Comparison of ENCODE assay signal across 8 cellular contexts in the genomic region with DNA sequence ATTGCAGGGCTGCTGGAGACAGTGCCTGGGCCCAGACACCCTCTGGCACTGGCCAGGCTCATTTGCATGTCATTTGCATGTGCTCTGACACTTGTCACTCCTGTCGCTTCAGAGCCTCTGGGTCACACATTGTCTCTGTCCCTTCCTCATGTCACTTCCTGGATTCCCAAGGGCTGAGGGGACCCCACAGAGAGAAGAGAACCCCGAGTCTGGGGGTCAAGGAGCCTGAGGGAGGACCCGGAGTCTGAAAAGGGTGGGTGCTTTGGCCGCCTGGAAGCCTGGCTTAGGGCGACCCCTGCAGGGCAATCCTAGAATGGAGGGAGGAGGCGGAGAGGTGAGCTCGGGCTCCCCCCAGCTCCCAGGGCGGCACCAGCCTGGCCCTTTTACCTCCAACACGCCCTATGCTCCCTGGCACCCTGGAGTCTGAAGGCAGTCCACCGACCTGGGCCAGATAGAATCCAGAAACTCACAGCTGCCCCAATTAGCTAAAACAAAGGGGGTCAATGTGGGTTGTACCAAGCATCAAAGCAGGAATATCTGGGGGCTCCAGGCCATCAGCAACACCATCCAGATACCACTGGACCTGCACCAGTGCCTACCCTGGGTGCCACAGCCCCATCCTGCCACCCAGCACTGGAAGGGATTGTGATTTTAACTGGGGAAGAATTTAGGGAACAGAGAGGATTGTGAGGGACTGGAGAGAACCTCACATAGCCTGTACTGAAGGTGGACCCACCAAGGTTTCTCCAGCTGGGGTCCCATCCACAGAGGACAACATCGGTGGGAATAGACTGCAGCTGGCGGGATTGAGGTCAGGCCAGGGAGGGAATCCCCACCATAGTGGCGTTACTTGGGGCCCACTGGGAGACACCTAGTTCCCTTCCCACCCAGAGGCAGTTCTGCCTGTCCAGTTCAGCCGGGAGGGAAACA. TPM values are rescaled to one million over a fixed set of nuclear protein-coding genes. Genes with fewer than 3 reads are reported as not detected.
A peak's percentile ranks its signal among the peaks of the same experiment; 100 is the strongest.
DNase-seq lines count a peak whose midpoint lies in the region; ATAC-seq and TF ChIP-seq lines count a peak whose summit lies in the region.

No MANE protein-coding gene starts in this region.

- H3K4me3 ChIP-seq in lung, result no peak overlapping the region

- TF ChIP-seq CTCF in LNCAP (IDR thresholded peaks at IDR 0.05) (peak; percentile 88), lung (IDR thresholded peaks at IDR 0.05; ENCODE audit: control extremely low read depth, extremely low read depth) (peak; percentile 37)

- H3K27ac ChIP-seq in lung (ENCODE audit: low read depth in 1 of 2, low read length in 1 of 2), result no peak overlapping the region

- 36% methylated on average over 14 of the region's 14 CpGs for WGBS in lung, 2 donors

- H3K4me1 ChIP-seq in lung (ENCODE audit: control insufficient read depth in 2 of 2, insufficient read depth in 2 of 2, low read length in 2 of 2), result peaks cover 3 to 9% of the 10 kb centered on the region in 2 donors

- H3K9me3 ChIP-seq in lung (ENCODE audit: control insufficient read depth in 2 of 2, insufficient read depth in 1 of 2, low read length in 1 of 2), result no peaks in the 10 kb centered on the region

- ATAC-seq in GM19455 (IDR thresholded peaks at IDR 0.05; ENCODE audit: unreplicated experiment) (peak; percentile 59), lung (ENCODE audit: insufficient read depth, low FRiP score) (peak; percentile 31)
- ATAC-seq in activated CD4-positive, CD25-positive, alpha-beta regulatory T cell treated with anti-CD3 and anti-CD28 coated beads, Interleukin-2, amount 50 U/mL, for 24 hours, result peak; percentile 27 to 34
- peak; percentile 73 for ATAC-seq in central memory CD8-positive, alpha-beta T cell (replicated peaks; ENCODE audit: extremely low read depth, poor library complexity, severe bottlenecking)

- no peaks in the 10 kb centered on the region for H3K27me3 ChIP-seq in lung (ENCODE audit: control insufficient read depth, insufficient read depth)

- H3K36me3 ChIP-seq in lung (ENCODE audit: control insufficient read depth in 2 of 2, insufficient read depth in 2 of 2, low read length in 2 of 2), result no peaks in the 10 kb centered on the region

- H3K9me3 Mint-ChIP-seq in central memory CD8-positive, alpha-beta T cell, result no peaks in the 10 kb centered on the region

- no peak overlapping the region for H3K4me3 Mint-ChIP-seq in central memory CD8-positive, alpha-beta T cell

- peaks cover 24% of the 10 kb centered on the region for H3K4me1 Mint-ChIP-seq in central memory CD8-positive, alpha-beta T cell

- peaks cover 2% of the 10 kb centered on the region for H3K36me3 Mint-ChIP-seq in central memory CD8-positive, alpha-beta T cell (ENCODE audit: insufficient read depth)

- H3K27me3 Mint-ChIP-seq in central memory CD8-positive, alpha-beta T cell, result no peaks in the 10 kb centered on the region

- peak; percentile 64 for DNase-seq in COLO829 (ENCODE audit: low spot score)
- peak; percentile 70 to 77 for DNase-seq in central memory CD8-positive, alpha-beta T cell (ENCODE audit: low spot score in 2 of 2)
- peak; percentile 69 for DNase-seq in lung (ENCODE audit: low spot score)
- peak; percentile 52 to 58 for DNase-seq in stimulated activated CD8-positive, alpha-beta memory T cell treated with anti-CD3 and anti-CD28 coated beads, Interleukin-15, amount 100 ng/mL, for 48 hours (ENCODE audit: low read depth in 2 of 2)
- no peak for DNase-seq in dedifferentiated amniotic fluid mesenchymal stem cell (ENCODE audit: extremely low spot score)

- H3K27ac Mint-ChIP-seq in central memory CD8-positive, alpha-beta T cell (ENCODE audit: low read depth), result peak overlapping the region; percentile 8

RNA-seq across cellular contexts. Expression of gene KRT78, which starts 21.8 kb away (rescaled TPM):
- total RNA-seq in lung, result not detected
- polyA plus RNA-seq in lung, result under 1 TPM; 0.02 to 0.65 TPM

RNA-seq across cellular contexts. Expression of gene KRT8, which starts 34.2 kb away (rescaled TPM):
- total RNA-seq in lung, result 100 to 1,000 TPM; 150 to 639 TPM
- 100 to 1,000 TPM; 425 to 538 TPM for polyA plus RNA-seq in lung

RNA-seq across cellular contexts. Expression of gene KRT79, which starts 36.5 kb away (rescaled TPM):
- under 1 TPM in 1 of 2 donors, not detected in 1; 0.12 TPM for total RNA-seq in lung
- polyA plus RNA-seq in lung, result 1 to 10 TPM in 1 of 2 donors, under 1 TPM in 1; 0.02 to 1.5 TPM

RNA-seq across cellular contexts. Expression of gene KRT4, which starts 56.7 kb away (rescaled TPM):
- 1 to 10 TPM; 3.3 to 3.6 TPM for total RNA-seq in lung
- 1 to 10 TPM; 1.3 to 7.7 TPM for polyA plus RNA-seq in lung
